8 cellular contexts compared by ENCODE assay signal in the genomic region with DNA sequence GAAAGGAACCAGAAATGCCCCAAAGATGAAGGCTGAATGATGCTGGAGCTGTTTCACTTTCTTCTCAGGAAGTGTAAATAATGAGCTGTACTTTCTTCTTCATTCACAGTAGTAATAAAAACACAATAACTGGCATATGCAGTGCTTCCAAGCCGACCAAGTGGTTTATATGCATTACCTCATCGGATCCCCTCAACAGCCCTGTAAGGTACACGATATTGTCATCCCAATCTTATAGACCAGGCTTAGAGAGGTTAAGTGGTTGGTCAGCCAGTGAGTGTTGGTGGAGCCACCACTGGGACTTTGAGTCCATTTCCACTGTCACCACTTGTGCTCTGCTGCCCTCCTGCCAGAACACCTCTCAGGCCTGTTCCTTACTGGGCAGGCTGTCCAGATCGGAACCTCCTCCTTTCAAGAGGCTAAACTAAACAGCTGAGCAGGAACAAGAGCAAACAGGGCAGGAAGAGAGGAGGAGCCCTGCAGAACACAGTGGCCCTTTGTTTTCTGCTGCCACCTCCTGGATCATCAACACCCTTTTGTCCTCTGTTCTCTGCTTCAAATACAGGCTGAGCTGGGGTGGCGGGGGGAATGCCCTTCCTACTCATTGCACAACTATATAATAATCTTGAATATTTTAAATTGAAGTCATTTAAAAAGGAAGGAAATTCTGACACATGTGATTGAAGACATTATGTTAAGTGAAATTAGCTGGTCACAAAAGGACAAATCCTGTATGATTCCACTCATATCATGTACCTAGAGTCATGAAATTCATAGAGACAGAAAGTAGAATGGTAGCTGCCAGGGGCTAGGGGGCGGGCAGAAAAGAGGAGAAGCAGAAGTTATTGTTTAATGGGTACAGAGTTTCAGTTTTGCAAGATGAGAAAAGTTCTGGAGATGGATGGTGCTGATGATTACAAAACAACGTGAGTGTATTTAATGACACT.
A peak's percentile ranks its signal among the peaks of the same experiment; 100 is the strongest.
DNase-seq lines count a peak whose midpoint lies in the region; ATAC-seq, FAIRE-seq and TF ChIP-seq lines count a peak whose summit lies in the region.

No MANE protein-coding gene starts in this region.

- CTCF ChIA-PET in Panc1 (lab: Charles Lee) = interaction anchor here (0.6 kb wide), 1 partner anchor 312 kb away, joined by 3 read pairs; no protein-coding TSS in a partner anchor

- no peaks in the 10 kb centered on the region for H3K27me3 ChIP-seq in Panc1 (ENCODE audit: control insufficient read depth, insufficient read depth, low read length)
- peaks cover 0 to 20% (median 0%) of the 10 kb centered on the region in 7 donors for H3K27me3 ChIP-seq in spleen (replicated peaks in 1 of 7)

- peak; percentile 77 for DNase-seq in COLO829 (ENCODE audit: low spot score)
- peak; percentile 28 for DNase-seq in GM19239 (ENCODE audit: insufficient read length, low spot score)
- DNase-seq in Kasumi-1 (lab: John Stamatoyannopoulos, UW) = peak; percentile 72 to 82
- peak; percentile 2 for DNase-seq in Panc1 (ENCODE audit: low read depth, low spot score)
- DNase-seq in astrocyte of the cerebellum (ENCODE audit: low read depth) = no peak
- peak; percentile 70 to 87 for DNase-seq in hippocampal formation (lab: John Stamatoyannopoulos, UW)
- no peak for DNase-seq in spleen

- H3K9me3 ChIP-seq in Panc1 (ENCODE audit: control insufficient read depth, insufficient read depth, low read depth, low read length) (no peaks in the 10 kb centered on the region), spleen (no peaks in the 10 kb centered on the region)

- FAIRE-seq in GM19239 (lab: Jason Lieb, UNC) = peak; percentile 96

- no peak overlapping the region for H3K27ac ChIP-seq in Panc1 (ENCODE audit: low read length)
- peak overlapping the region in 4 of 8 donors; percentile 28 to 66 (median 45) for H3K27ac ChIP-seq in spleen

- in situ Hi-C loops in Panc1 (cut with HindIII; ENCODE audit: low pct_unique_long_range_greater_than_20kb, low sequenced_read_pairs) = no loop called here
- in situ Hi-C loops in astrocyte of the cerebellum (cut with HindIII; ENCODE audit: low sequenced_read_pairs) = no loop called here

- no peaks in the 10 kb centered on the region for H3K36me3 ChIP-seq in Panc1 (ENCODE audit: control insufficient read depth, insufficient read depth, low read length)
- no peaks in the 10 kb centered on the region for H3K36me3 ChIP-seq in spleen

- intact Hi-C loops in Panc1 (cut with micrococcal nuclease; ENCODE audit: unreplicated experiment) = no loop called here
- intact Hi-C loops in spleen (cut with DNase I; ENCODE audit: low total_unique reads) = no loop called here

- POLR2A ChIA-PET in Panc1 (lab: Charles Lee) = no interaction called here

- WGBS in spleen, 5 donors = 23 to 49% (median 30%) methylated on average over 7 of the region's 7 CpGs

- TF ChIP-seq POLR2A in spleen (IDR thresholded peaks at IDR 0.05) = no peak

- BruUV-seq in Panc1 (replicated peaks; lab: Mats Ljungman, UMichigan) = no TSS peak

- H3K4me3 ChIP-seq in Panc1 (ENCODE audit: low read depth in 2 of 2, low read length in 2 of 2) (no peak overlapping the region), astrocyte of the cerebellum (ENCODE audit: low read depth, low read length) (no peak overlapping the region), spleen (no peak overlapping the region)

- TF ChIP-seq CTCF in Panc1 (IDR thresholded peaks at IDR 0.05) (peak; percentile 57), astrocyte of the cerebellum (IDR thresholded peaks at IDR 0.05; ENCODE audit: low read depth, low read length, missing control alignments) (peak; percentile 35), spleen (IDR thresholded peaks at IDR 0.05 in 8 of 11, conservative IDR thresholded peaks at IDR 0.05 in 3 of 11) (peak in 9 of 11 experiments; percentile 21 to 48 (median 37))

- H3K4me1 ChIP-seq in Panc1 (ENCODE audit: control insufficient read depth, insufficient read depth, low read length) (no peaks in the 10 kb centered on the region), spleen (peaks cover 0 to 35% (median 16%) of the 10 kb centered on the region in 6 donors)

- ATAC-seq in Panc1 (peak; percentile 89), GM18517 (IDR thresholded peaks at IDR 0.05; ENCODE audit: unreplicated experiment) (no peak)

Comparison
In these comparisons a context has a peak if more than half of its experiments do, and no peak if none do; other contexts are left out.
1. DNase-seq: peak in COLO829 (single experiment), GM19239 (single experiment), Kasumi-1 (2 of 2), Panc1 (single experiment) and hippocampal formation (2 of 2); none in astrocyte of the cerebellum (single experiment) and spleen (single experiment).
2. Peak in every context shown above with its lines, with median percentiles within 50 percentile points of each other: CTCF ChIP-seq.